ENCODE assay signal across 9 cellular contexts in the genomic region with DNA sequence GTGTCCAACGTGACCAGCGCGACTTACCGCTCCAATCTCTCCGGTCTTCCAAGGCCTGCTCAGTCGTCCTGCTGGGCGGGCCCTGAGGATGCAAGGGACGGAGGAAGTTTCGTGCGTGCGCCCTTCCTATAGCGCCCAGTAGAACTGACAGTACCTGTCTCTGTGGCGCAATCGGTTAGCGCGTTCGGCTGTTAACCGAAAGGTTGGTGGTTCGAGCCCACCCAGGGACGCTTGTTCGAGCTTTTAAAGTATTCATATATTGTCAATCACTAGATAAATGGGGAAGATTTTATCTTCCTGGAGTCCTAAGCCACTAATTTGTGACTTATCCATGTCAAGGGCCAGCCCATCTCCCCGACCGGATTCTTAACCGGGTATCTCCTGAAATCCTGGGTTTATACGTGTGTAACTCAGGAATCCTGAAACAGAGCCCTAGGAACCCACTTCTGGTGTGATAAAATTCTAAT. TPM values are rescaled to one million over a fixed set of nuclear protein-coding genes. Genes with fewer than 3 reads are reported as not detected.
DNase-seq lines count a peak whose midpoint lies in the region; ATAC-seq, FAIRE-seq and TF ChIP-seq lines count a peak whose summit lies in the region.
"Not testable (repeated sequence)": the region's sequence is repeated elsewhere in the genome, so short reads cannot be mapped to it uniquely, and the experiment has no call there.
"Had no signal": no experiment of that assay in that cellular context is flagged by ENCODE, and none has a peak within 500 bp of the region (broad histone marks: within the 10 kb centered on the region; RNA-seq: fewer than 3 reads in every experiment).

No MANE protein-coding gene starts in this region.

- CTCF ChIA-PET in A549 (lab: Yijun Ruan, JAX); HEK293T (lab: Yijun Ruan, JAX): not testable (repeated sequence)

- H3K36me3 ChIP-seq in OCI-LY1 (ENCODE audit: insufficient read depth, low read length) = not testable (repeated sequence)

- H2AFZ ChIP-seq in OCI-LY1 (ENCODE audit: low read length) = not testable (repeated sequence)

- not testable (repeated sequence) for H3K9ac ChIP-seq in OCI-LY1 (ENCODE audit: low read length)

- H3K27ac ChIP-seq in A549 = peak overlapping the region in 1 of 2 experiments; percentile 63; a peak in 1 of 6 replicates
- not testable (repeated sequence) for H3K27ac ChIP-seq in OCI-LY1 (ENCODE audit: low read depth, low read length, poor library complexity, severe bottlenecking)

- peak in 1 of 2 experiments; percentile 85; a peak in 3 of 6 replicates for ATAC-seq in A549

- H3F3A ChIP-seq in OCI-LY1 (ENCODE audit: insufficient read depth, low read length) = not testable (repeated sequence)

- H4K20me1 ChIP-seq in OCI-LY1 (ENCODE audit: insufficient read depth, low read length) = not testable (repeated sequence)

- DNase-seq in A549 (ENCODE audit: low read depth in 1 of 2, low spot score in 1 of 2) (peak in 1 of 2 experiments; percentile 85), amniotic epithelial cell (ENCODE audit: low read depth) (peak; percentile 52)
- DNase-seq in HEK293T (ENCODE audit: extremely low spot score); fibroblast of the aortic adventitia (ENCODE audit: low read depth): not testable (repeated sequence)
- peak; percentile 65 for DNase-seq in activated CD4-positive, alpha-beta T cell treated with anti-CD3 and anti-CD28 coated beads, Interleukin-2, amount 50 U/mL, for 1 hour
- peak; percentile 75 to 83 for DNase-seq in stimulated activated CD4-positive, alpha-beta T cell treated with anti-CD3 and anti-CD28 coated beads, Interleukin-2, amount 100 ng/mL, for 24 hours

- not testable (repeated sequence) for TF ChIP-seq RAD21 in A549 (conservative IDR thresholded peaks at IDR 0.05 in 1 of 2, IDR thresholded peaks at IDR 0.05 in 1 of 2)

- H3K4me1 ChIP-seq in A549; OCI-LY1 (ENCODE audit: insufficient read depth, low read length, severe bottlenecking); mononuclear cell (ENCODE audit: insufficient read depth, low read length): not testable (repeated sequence)

- not testable (repeated sequence) for H3K9me2 ChIP-seq in OCI-LY1 (ENCODE audit: low read depth, low read length)

- TF ChIP-seq EP300 in A549 (IDR thresholded peaks at IDR 0.05) = not testable (repeated sequence)

- under 1% methylated on average over 6 of the region's 25 CpGs for WGBS in A549 (ENCODE audit: missing lambda C conversion rate)

- not testable (repeated sequence) for H3K79me2 ChIP-seq in OCI-LY1 (ENCODE audit: insufficient read depth, low read length)

- not testable (repeated sequence) for H3K27me3 ChIP-seq in OCI-LY1 (ENCODE audit: insufficient read depth, low read length); mononuclear cell (ENCODE audit: insufficient read depth, low read length)

- not testable (repeated sequence) for FAIRE-seq in A549 (lab: Jason Lieb, UNC)

- POLR2A ChIA-PET in A549 (lab: Yijun Ruan, JAX); HEK293T (lab: Yijun Ruan, JAX): not testable (repeated sequence)

- H3K4me2 ChIP-seq in A549 = peak overlapping the region; percentile 47; the same call in 1 of the 3 replicates
- peak overlapping the region; percentile 43; the same call in 1 of the 2 replicates for H3K4me2 ChIP-seq in OCI-LY1 (ENCODE audit: low read length)

- 0 out of 3 replicates have a peak overlapping the region, but pooled peaks have one; percentile 30 for H3K4me3 ChIP-seq in A549
- H3K4me3 ChIP-seq in OCI-LY1 (ENCODE audit: low read depth, low read length, poor library complexity, severe bottlenecking) = peak overlapping the region; percentile 39
- peak overlapping the region; percentile 37 for H3K4me3 ChIP-seq in fibroblast of the aortic adventitia (ENCODE audit: low read depth, low read length)
- peak overlapping the region; percentile 15 for H3K4me3 ChIP-seq in mononuclear cell (ENCODE audit: low read length)

- not testable (repeated sequence) for TF ChIP-seq CTCF in A549 (IDR thresholded peaks at IDR 0.05); OCI-LY1 (IDR thresholded peaks at IDR 0.05; ENCODE audit: low read length); fibroblast of the aortic adventitia (IDR thresholded peaks at IDR 0.05; ENCODE audit: insufficient read depth, low read length)

- TF ChIP-seq POLR2A in A549 (IDR thresholded peaks at IDR 0.05; ENCODE audit: low read length) = not testable (repeated sequence)

- H3K9me3 ChIP-seq in A549; OCI-LY1 (ENCODE audit: low read length); mononuclear cell (ENCODE audit: low read depth, low read length): not testable (repeated sequence)

TF ChIP-seq in A549, 52 proteins besides CTCF, POLR2A, EP300 and RAD21:
- peak in 1 of 2 experiments; percentile 38; a peak in 1 of 4 replicates for TF ChIP-seq CEBPB (IDR thresholded peaks at IDR 0.05)
- TF ChIP-seq GATA3 (IDR thresholded peaks at IDR 0.05; ENCODE audit: borderline replicate concordance) = 0 out of 2 replicates have a peak, but pooled peaks have one; percentile 15
- 0 out of 3 replicates have a peak, but pooled peaks have one; percentile 6 for TF ChIP-seq SMC3 (IDR thresholded peaks at IDR 0.05)
- peak; percentile 63 for TF ChIP-seq SREBF2 (IDR thresholded peaks at IDR 0.05)
- TF ChIP-seq HOXB5 (CRISPR knock-in tag; IDR thresholded peaks at IDR 0.05) = 0 out of 2 replicates have a peak, but pooled peaks have one; percentile 36

TF ChIP-seq in HEK293T, 16 proteins besides CTCF, POLR2A, EP300 and RAD21:
- TF ChIP-seq CTBP1 (IDR thresholded peaks at IDR 0.05; ENCODE audit: borderline replicate concordance) = peak; percentile 37; the same call in 1 of the 2 replicates
- TF ChIP-seq, protein P1, sequence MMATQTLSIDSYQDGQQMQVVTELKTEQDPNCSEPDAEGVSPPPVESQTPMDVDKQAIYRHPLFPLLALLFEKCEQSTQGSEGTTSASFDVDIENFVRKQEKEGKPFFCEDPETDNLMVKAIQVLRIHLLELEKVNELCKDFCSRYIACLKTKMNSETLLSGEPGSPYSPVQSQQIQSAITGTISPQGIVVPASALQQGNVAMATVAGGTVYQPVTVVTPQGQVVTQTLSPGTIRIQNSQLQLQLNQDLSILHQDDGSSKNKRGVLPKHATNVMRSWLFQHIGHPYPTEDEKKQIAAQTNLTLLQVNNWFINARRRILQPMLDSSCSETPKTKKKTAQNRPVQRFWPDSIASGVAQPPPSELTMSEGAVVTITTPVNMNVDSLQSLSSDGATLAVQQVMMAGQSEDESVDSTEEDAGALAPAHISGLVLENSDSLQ (IDR thresholded peaks at IDR 0.05) = peak; percentile 43; the same call in 1 of the 2 replicates

RNA-seq across cellular contexts. Expression of a gene that starts 46.0 kb away (rescaled TPM):
- polyA plus RNA-seq in A549 (2011; rRNA removed) (not detected in 2 replicates), A549 (2017; fragmentation: RNase III; extraction: RNeasy Plus Mini Kit Qiagen cat#74134 plus additional on column Dnase treatment) (not detected in 3 replicates)
- not detected in 2 replicates for polyA plus RNA-seq in A549 (2012; cell fraction: cytosol; rRNA removed)
- polyA plus RNA-seq in A549 (2012; cell fraction: nucleus; rRNA removed) = not detected in 2 replicates
- not detected in 2 replicates for polyA minus RNA-seq in A549 (2011; rRNA and poly(A)+ RNA removed)
- total RNA-seq in fibroblast of the aortic adventitia (ENCODE audit: low replicate concordance) (not detected in 2 replicates), mononuclear cell (0.21 TPM)
- total RNA-seq: sciatic nerve had no signal
